Comparison of ENCODE assay signal across 34 cellular contexts in the genomic region with DNA sequence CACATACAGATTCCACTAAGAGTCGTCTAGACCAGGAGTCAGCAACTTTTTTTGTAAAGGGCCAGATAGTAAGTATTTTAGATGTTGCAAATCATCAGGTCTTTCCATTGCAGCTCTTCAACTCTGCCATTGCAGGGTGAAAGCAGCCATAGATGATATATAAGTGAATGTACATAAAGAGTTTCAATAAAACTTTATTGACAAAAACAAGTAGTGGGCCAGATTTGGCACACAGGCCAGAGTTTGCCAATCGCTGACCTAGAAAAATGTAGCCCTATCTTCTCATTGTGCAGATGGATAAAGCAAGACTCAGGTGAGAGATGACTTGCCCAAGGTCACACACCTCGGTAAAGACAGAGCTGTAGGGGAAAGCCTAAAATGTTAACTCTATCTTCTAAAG.
"Had no signal": no experiment of that assay in that cellular context is flagged by ENCODE, and none has a peak within 500 bp of the region (broad histone marks: within the 10 kb centered on the region; RNA-seq: fewer than 3 reads in every experiment).

No MANE protein-coding gene starts in this region.

- H3K36me3 ChIP-seq: adrenal gland, ascending aorta, brain microvascular endothelial cell, breast epithelium, cardiac muscle cell had no signal

- FAIRE-seq: astrocyte, bronchial epithelial cell had no signal

- DNase-seq: activated effector memory CD4-positive, alpha-beta T cell treated with anti-CD3 and anti-CD28 coated beads, Interleukin-2, amount 50 U/mL, for 16 hours; activated effector memory CD4-positive, alpha-beta T cell treated with Interleukin-2 at 50 U/mL for 16 hours; activated gamma-delta T cell; activated gamma-delta T cell treated with Interleukin-2 at 50 U/mL for 16 hours; activated naive CD4-positive, alpha-beta T cell; activated naive CD4-positive, alpha-beta T cell treated with anti-CD3 and anti-CD28 coated beads for 36 hours; activated naive CD4-positive, alpha-beta T cell treated with anti-CD3 and anti-CD28 coated beads, Interleukin-2, amount 10 ng/mL, durations not matched to agents 7 days and 5 days; activated naive CD4-positive, alpha-beta T cell treated with anti-CD3 and anti-CD28 coated beads, Interleukin-2, amount 50 U/mL, for 16 hours; activated naive CD4-positive, alpha-beta T cell treated with Interleukin-2 at 50 U/mL for 16 hours; activated naive CD8-positive, alpha-beta T cell treated with anti-CD3 and anti-CD28 coated beads for 36 hours; activated naive CD8-positive, alpha-beta T cell treated with anti-CD3 and anti-CD28 coated beads, Interleukin-2, amount 10 ng/mL, durations not matched to agents 7 days and 5 days; activated naive CD8-positive, alpha-beta T cell treated with anti-CD3 and anti-CD28 coated beads, Interleukin-2, amount 50 U/mL, for 24 hours; activated T-cell treated with anti-CD3 and anti-CD28 coated beads, Interleukin-2, amount 50 U/mL, for 1 hour; activated T-cell treated with anti-CD3 and anti-CD28 coated beads, Interleukin-2, amount 50 U/mL, for 24 hours; activated T-cell treated with anti-CD3 and anti-CD28 coated beads, Interleukin-2, amount 50 U/mL, for 4 hours; activated T-cell treated with anti-CD3 and anti-CD28 coated beads, Interleukin-2, amount 50 U/mL, for 48 hours; activated T-cell treated with anti-CD3 and anti-CD28 coated beads, Interleukin-2, amount 50 U/mL, for 72 hours; adrenal gland; amniotic stem cell; amygdala; anterior cingulate cortex; aorta; body of pancreas; brain microvascular endothelial cell; caudate nucleus; central memory CD4-positive, alpha-beta T cell; cerebellar nuclear complex had no signal

- H3K27ac ChIP-seq: ascending aorta, body of pancreas, brain microvascular endothelial cell, cardiac muscle cell had no signal

- H3K9me3 ChIP-seq: adrenal gland, ascending aorta, body of pancreas, breast epithelium had no signal

- H3K4me1 ChIP-seq: adrenal gland, ascending aorta, body of pancreas, breast epithelium had no signal

- H3K4me3 ChIP-seq: adrenal gland, ascending aorta, body of pancreas, breast epithelium, cardiac muscle cell had no signal

- ATAC-seq: activated naive CD4-positive, alpha-beta T cell treated with anti-CD3 and anti-CD28 coated beads, Interleukin-2, amount 50 U/mL, for 72 hours; activated naive CD8-positive, alpha-beta T cell treated with anti-CD3 and anti-CD28 coated beads, Interleukin-2, amount 50 U/mL, for 24 hours; activated T-cell treated with anti-CD3 and anti-CD28 coated beads, Interleukin-2, amount 50 U/mL, for 4 hours; activated T-cell treated with anti-CD3 and anti-CD28 coated beads, Interleukin-2, amount 50 U/mL, for 72 hours; activated T-helper 17 cell treated with anti-CD3 and anti-CD28 coated beads, Interleukin-2, amount 50 U/mL, for 72 hours; body of pancreas had no signal

- H3K27me3 ChIP-seq: adrenal gland, ascending aorta, body of pancreas, brain microvascular endothelial cell, breast epithelium, cardiac muscle cell had no signal
